In the genomic region with DNA sequence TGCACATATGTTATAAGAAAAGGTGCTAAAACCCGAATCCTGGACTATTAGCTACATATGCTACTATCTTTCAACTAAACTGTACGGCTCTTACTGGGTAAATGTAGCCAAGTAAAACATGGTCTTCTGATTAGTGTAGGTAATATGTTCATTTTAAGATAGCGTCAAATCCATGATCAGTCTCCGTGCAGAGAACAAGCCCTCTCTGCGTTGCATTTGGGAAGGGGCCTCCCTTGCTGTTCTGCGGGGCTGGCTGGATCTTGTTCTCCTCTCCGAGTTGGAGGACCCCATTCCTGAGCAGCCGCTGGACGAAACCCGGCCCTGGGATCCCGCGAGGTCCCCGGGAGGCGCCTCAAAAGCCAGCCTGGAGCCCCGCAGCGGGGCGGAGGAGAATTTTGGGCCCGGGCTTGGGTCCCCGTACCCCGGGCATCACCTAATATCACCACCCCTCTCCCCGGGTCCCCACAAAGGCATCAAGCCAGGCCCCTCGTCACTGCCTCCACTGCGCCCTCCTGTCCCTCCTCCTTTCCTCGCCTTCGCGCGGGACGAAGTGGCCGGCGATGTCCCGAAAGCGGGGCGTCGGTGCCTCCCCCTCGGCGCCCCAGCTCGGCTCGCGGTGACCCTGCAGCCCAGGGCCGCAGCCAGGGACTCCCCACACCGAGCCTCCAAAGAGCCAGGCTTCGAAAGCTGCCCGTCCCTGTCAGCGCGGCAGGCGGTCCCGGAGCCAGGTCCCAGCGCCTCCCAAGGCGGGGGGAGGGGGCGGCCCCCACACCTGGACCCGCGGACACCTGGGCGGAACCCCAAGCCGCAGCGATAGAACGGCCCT, we compare ENCODE assay signal across 9 cellular contexts. TPM values are rescaled to one million over a fixed set of nuclear protein-coding genes. Genes with fewer than 3 reads are reported as not detected.
A peak's percentile ranks its signal among the peaks of the same experiment; 100 is the strongest.
DNase-seq lines count a peak whose midpoint lies in the region; ATAC-seq and TF ChIP-seq lines count a peak whose summit lies in the region.
"Had no signal": no experiment of that assay in that cellular context is flagged by ENCODE, and none has a peak within 500 bp of the region (broad histone marks: within the 10 kb centered on the region; RNA-seq: fewer than 3 reads in every experiment).

No MANE protein-coding gene starts in this region.

- no peaks in the 10 kb centered on the region for H3K9me2 ChIP-seq in MM.1S (replicated peaks; ENCODE audit: insufficient read depth, low read length)

- no peaks in the 10 kb centered on the region for H3K9me3 Mint-ChIP-seq in CD4-positive, CD25-positive, alpha-beta regulatory T cell

- H3K27me3 ChIP-seq in CD4-positive, CD25-positive, alpha-beta regulatory T cell (ENCODE audit: control insufficient read depth, insufficient read depth, low read length): peaks cover 27% of the 10 kb centered on the region
- peaks cover 12% of the 10 kb centered on the region for H3K27me3 ChIP-seq in MM.1S (replicated peaks; ENCODE audit: insufficient read depth, low read length)
- peaks cover 0 to 79% (median 16%) of the 10 kb centered on the region in 4 donors for H3K27me3 ChIP-seq in esophagus muscularis mucosa
- H3K27me3 ChIP-seq in neuron (ENCODE audit: insufficient read depth, low read length): peaks cover 45% of the 10 kb centered on the region

- WGBS in esophagus muscularis mucosa: 13% methylated on average over 32 of the region's 56 CpGs

- H3K4me3 Mint-ChIP-seq in CD4-positive, CD25-positive, alpha-beta regulatory T cell: no peak overlapping the region

- no peaks in the 10 kb centered on the region for H3K36me3 ChIP-seq in CD4-positive, CD25-positive, alpha-beta regulatory T cell (ENCODE audit: control insufficient read depth, insufficient read depth, low read length)
- H3K36me3 ChIP-seq in MM.1S (replicated peaks; ENCODE audit: insufficient read depth, low read length): no peaks in the 10 kb centered on the region
- H3K36me3 ChIP-seq in esophagus muscularis mucosa: no peaks in the 10 kb centered on the region
- H3K36me3 ChIP-seq in neuron (ENCODE audit: insufficient read depth, low read length): no peaks in the 10 kb centered on the region

- DNase-seq in CD4-positive, CD25-positive, alpha-beta regulatory T cell: no peak
- DNase-seq in MM.1S: no peak
- no peak for DNase-seq in esophagus muscularis mucosa (ENCODE audit: extremely low spot score)
- DNase-seq in HPDE6-E6E7 (ENCODE audit: extremely low spot score): no peak
- DNase-seq: NCI-H2107 had no signal

- H3K4me1 Mint-ChIP-seq in CD4-positive, CD25-positive, alpha-beta regulatory T cell: peaks cover 0 to 6% (median 5%) of the 10 kb centered on the region in 4 donors

- H3K27ac Mint-ChIP-seq in CD4-positive, CD25-positive, alpha-beta regulatory T cell: no peak overlapping the region

- H3K4me2 ChIP-seq in MM.1S (ENCODE audit: low read depth, low read length): peak overlapping the region; percentile 84

- no peaks in the 10 kb centered on the region for H3F3A ChIP-seq in MM.1S (ENCODE audit: insufficient read depth, low read length)

- peak overlapping the region; percentile 0; the same call in 1 of the 2 replicates for H3K9ac ChIP-seq in MM.1S (ENCODE audit: low read length)

- no peaks in the 10 kb centered on the region for H3K9me3 ChIP-seq in CD4-positive, CD25-positive, alpha-beta regulatory T cell (ENCODE audit: control insufficient read depth in 2 of 2, low read length in 2 of 2)
- H3K9me3 ChIP-seq in MM.1S (replicated peaks; ENCODE audit: insufficient read depth, low read length) (no peaks in the 10 kb centered on the region), esophagus muscularis mucosa (no peaks in the 10 kb centered on the region), neuron (ENCODE audit: low read length) (no peaks in the 10 kb centered on the region)

- H3K27me3 Mint-ChIP-seq in CD4-positive, CD25-positive, alpha-beta regulatory T cell: peaks cover 78% of the 10 kb centered on the region

- H2AFZ ChIP-seq in MM.1S (ENCODE audit: low read length) (peak overlapping the region; percentile 84), neuron (ENCODE audit: low read depth, low read length) (no peak overlapping the region)

- TF ChIP-seq EP300 in esophagus muscularis mucosa (IDR thresholded peaks at IDR 0.05): no peak

- H3K4me1 ChIP-seq in CD4-positive, CD25-positive, alpha-beta regulatory T cell (ENCODE audit: control insufficient read depth, insufficient read depth, low read length, poor library complexity, severe bottlenecking): peaks cover 7% of the 10 kb centered on the region
- H3K4me1 ChIP-seq in MM.1S (ENCODE audit: low read length): no peaks in the 10 kb centered on the region
- H3K4me1 ChIP-seq in esophagus muscularis mucosa: peaks cover 7 to 16% (median 10%) of the 10 kb centered on the region in 4 donors
- H3K4me1 ChIP-seq in neuron (ENCODE audit: insufficient read depth, low read length): peaks cover 5% of the 10 kb centered on the region

- no peaks in the 10 kb centered on the region for H4K20me1 ChIP-seq in MM.1S (ENCODE audit: insufficient read depth, low read length)

- no peak for TF ChIP-seq POLR2A in esophagus muscularis mucosa (IDR thresholded peaks at IDR 0.05; ENCODE audit: low read depth)

- ATAC-seq in CD4-positive, CD25-positive, alpha-beta regulatory T cell (ENCODE audit: low read depth in 2 of 2): peak in 1 of 2 donors; percentile 20
- ATAC-seq in HG02840 (IDR thresholded peaks at IDR 0.05; ENCODE audit: low FRiP score, unreplicated experiment) (no peak), HG03469 (IDR thresholded peaks at IDR 0.05; ENCODE audit: unreplicated experiment) (no peak), GM19035 (IDR thresholded peaks at IDR 0.05; ENCODE audit: unreplicated experiment) (no peak)

- H3K4me3 ChIP-seq in CD4-positive, CD25-positive, alpha-beta regulatory T cell (ENCODE audit: low read depth, low read length): peak overlapping the region; percentile 32
- H3K4me3 ChIP-seq in MM.1S (ENCODE audit: low read length) (peak overlapping the region; percentile 60), esophagus muscularis mucosa (peak overlapping the region; percentile 48 to 58 (median 54)), neuron (ENCODE audit: low read length) (peak overlapping the region; percentile 18)

- TF ChIP-seq CTCF in MM.1S (IDR thresholded peaks at IDR 0.05; ENCODE audit: low read length) (no peak), esophagus muscularis mucosa (IDR thresholded peaks at IDR 0.05) (no peak)

- no peaks in the 10 kb centered on the region for H3K36me3 Mint-ChIP-seq in CD4-positive, CD25-positive, alpha-beta regulatory T cell

- no peaks in the 10 kb centered on the region for H3K79me2 ChIP-seq in MM.1S (ENCODE audit: low read length)

- no peak overlapping the region for H3K27ac ChIP-seq in CD4-positive, CD25-positive, alpha-beta regulatory T cell (ENCODE audit: insufficient read depth, low read length, poor library complexity, severe bottlenecking)
- H3K27ac ChIP-seq in MM.1S (ENCODE audit: low read length) (no peak overlapping the region), esophagus muscularis mucosa (replicated peaks in 1 of 4) (no peak overlapping the region)

- intact Hi-C loops in esophagus muscularis mucosa (cut with DNase I): loop anchor here (2.0 to 5.0 kb wide), 2 partner anchors 20 to 467 kb away; no protein-coding TSS in a partner anchor

RNA-seq across cellular contexts. Expression of a gene that starts 54.5 kb away (rescaled TPM):
- total RNA-seq in CD4-positive, CD25-positive, alpha-beta regulatory T cell: 56.7 TPM
- polyA plus RNA-seq in CD4-positive, CD25-positive, alpha-beta regulatory T cell: 10 to 100 TPM; 48.6 to 57.5 (median 55.7) TPM
- total RNA-seq in esophagus muscularis mucosa: 10 to 100 TPM; 26.5 to 49.2 (median 43.8) TPM
